10 cellular contexts compared by ENCODE assay signal in the genomic region with DNA sequence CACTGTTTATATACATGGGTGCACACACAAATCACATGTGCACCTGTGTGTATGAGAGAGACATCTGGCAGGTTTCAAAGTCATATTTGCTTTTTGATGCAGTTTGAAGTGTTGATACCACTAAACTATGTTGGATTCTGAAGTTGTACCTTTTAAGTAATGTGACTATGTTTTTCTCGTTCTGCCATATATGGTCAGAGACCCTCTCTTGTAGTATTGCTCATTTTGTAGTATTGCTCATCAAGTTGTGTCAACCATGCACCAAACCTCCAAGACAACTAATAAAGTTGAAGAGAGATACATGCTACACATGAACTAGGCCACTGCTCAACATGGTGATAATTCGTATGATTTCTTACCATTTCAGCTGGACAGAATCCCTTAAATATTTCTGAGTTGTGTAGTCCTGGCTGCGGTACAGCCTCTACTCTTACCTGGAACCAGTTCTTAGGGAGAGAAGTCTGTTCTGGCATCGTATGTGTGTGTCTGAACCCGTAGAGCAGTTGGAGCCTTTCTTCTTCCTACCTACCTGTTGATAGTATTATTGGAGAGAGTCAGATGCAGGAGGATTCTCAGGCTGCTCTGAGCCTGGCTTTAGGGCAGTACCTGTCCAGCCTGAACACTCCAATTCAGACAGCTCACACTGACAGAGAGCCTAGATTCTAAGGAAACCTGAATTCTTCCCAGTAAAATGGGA.
DNase-seq lines count a peak whose midpoint lies in the region; TF ChIP-seq lines count a peak whose summit lies in the region.
"Had no signal": no experiment of that assay in that cellular context is flagged by ENCODE, and none has a peak within 500 bp of the region (broad histone marks: within the 10 kb centered on the region; RNA-seq: fewer than 3 reads in every experiment).

No MANE protein-coding gene starts in this region.

- no peak for TF ChIP-seq CTCF in osteoblast (IDR thresholded peaks at IDR 0.05; ENCODE audit: extremely low read depth, low read depth, low read length)

- POLR2A ChIA-PET in CD4-positive, alpha-beta memory T cell (lab: Charles Lee; ENCODE audit: partially characterized antibody), result interaction anchor here (2.5 to 3.0 kb wide), 2 partner anchors 9 to 155 kb away, joined by 16 to 24 read pairs; no protein-coding TSS in a partner anchor

- H3K79me2 ChIP-seq in Karpas-422 (ENCODE audit: low read length) (no peaks in the 10 kb centered on the region), osteoblast (ENCODE audit: insufficient read depth, low read length) (peaks cover 57% of the 10 kb centered on the region)

- H4K20me1 ChIP-seq in Karpas-422 (ENCODE audit: insufficient read depth, low read depth, low read length) (no peaks in the 10 kb centered on the region), osteoblast (ENCODE audit: insufficient read depth, low read length) (no peaks in the 10 kb centered on the region)

- CTCF ChIA-PET in CD4-positive, alpha-beta memory T cell (lab: Charles Lee; ENCODE audit: partially characterized antibody), result interaction anchor here (1.3 to 1.5 kb wide), 2 partner anchors 16 to 18 kb away, joined by 4 read pairs; no protein-coding TSS in a partner anchor

- peak overlapping the region; percentile 82 for H3K27ac ChIP-seq in CD4-positive, alpha-beta memory T cell (ENCODE audit: low read depth, low read length)
- H3K27ac ChIP-seq in Karpas-422 (ENCODE audit: low read length), result no peak overlapping the region
- no peak overlapping the region for H3K27ac ChIP-seq in effector memory CD4-positive, alpha-beta T cell (ENCODE audit: insufficient read depth, low read length, poor library complexity, severe bottlenecking)
- H3K27ac ChIP-seq in osteoblast (ENCODE audit: low read depth, low read length), result no peak overlapping the region

- H2AFZ ChIP-seq in Karpas-422 (ENCODE audit: low read length) (no peak overlapping the region), osteoblast (ENCODE audit: low read length) (no peak overlapping the region)

- H3K27ac Mint-ChIP-seq in CD4-positive, alpha-beta memory T cell, result peak overlapping the region in 6 of 7 donors; percentile 19 to 98 (median 48)

- no peaks in the 10 kb centered on the region for H3K27me3 ChIP-seq in CD4-positive, alpha-beta memory T cell (ENCODE audit: insufficient read depth, low read length)
- H3K27me3 ChIP-seq in Karpas-422 (ENCODE audit: low read length), result no peaks in the 10 kb centered on the region
- no peaks in the 10 kb centered on the region for H3K27me3 ChIP-seq in effector memory CD4-positive, alpha-beta T cell (replicated peaks; ENCODE audit: control insufficient read depth, insufficient read depth, low read length, poor library complexity, severe bottlenecking)
- H3K27me3 ChIP-seq in osteoblast (ENCODE audit: insufficient read depth, low read length), result no peaks in the 10 kb centered on the region

- H3K36me3 Mint-ChIP-seq in CD4-positive, alpha-beta memory T cell, result peaks cover 0 to 7% of the 10 kb centered on the region in 2 donors

- H3K27me3 Mint-ChIP-seq in CD4-positive, alpha-beta memory T cell, result no peaks in the 10 kb centered on the region

- no peaks in the 10 kb centered on the region for H3K36me3 ChIP-seq in CD4-positive, alpha-beta memory T cell (ENCODE audit: insufficient read depth, low read length)
- H3K36me3 ChIP-seq in Karpas-422 (ENCODE audit: insufficient read depth, low read length) (no peaks in the 10 kb centered on the region), osteoblast (ENCODE audit: insufficient read depth, low read length) (no peaks in the 10 kb centered on the region)
- H3K36me3 ChIP-seq in effector memory CD4-positive, alpha-beta T cell (ENCODE audit: control insufficient read depth, insufficient read depth, low read length), result no peaks in the 10 kb centered on the region

- DNase-seq in CD4-positive, alpha-beta memory T cell, result peak in 1 of 5 donors; percentile 9
- DNase-seq in Karpas-422 (no peak), osteoblast (ENCODE audit: insufficient read length, low spot score, missing footprints) (no peak), NCI-H345 treated with DMSO at 0.1 percent for 48 hours (lab: John Stamatoyannopoulos, UW; ENCODE audit: unreplicated experiment) (no peak), CD1c-positive myeloid dendritic cell (ENCODE audit: extremely low spot score) (no peak), H4 (ENCODE audit: low spot score) (no peak)
- no peak for DNase-seq in effector memory CD4-positive, alpha-beta T cell
- no peak for DNase-seq in stimulated activated CD4-positive, alpha-beta T cell treated with anti-CD3 and anti-CD28 coated beads, Interleukin-15, amount 100 ng/mL, for 24 hours
- DNase-seq: activated CD4-positive, alpha-beta T cell treated with anti-CD3 and anti-CD28 coated beads, Interleukin-2, amount 50 U/mL, for 4 hours; NCI-H146 had no signal

- H3K9me3 Mint-ChIP-seq in CD4-positive, alpha-beta memory T cell, result no peaks in the 10 kb centered on the region

- H3K4me2 ChIP-seq in Karpas-422 (ENCODE audit: low read depth, low read length, poor library complexity, severe bottlenecking) (peak overlapping the region; percentile 64), osteoblast (ENCODE audit: insufficient read depth, low read length) (peak overlapping the region; percentile 93)

- H3K4me3 Mint-ChIP-seq in CD4-positive, alpha-beta memory T cell, result peak overlapping the region; percentile 89 to 99 (median 98)

- no peak overlapping the region for H3K9ac ChIP-seq in Karpas-422 (ENCODE audit: low read length)

- peaks cover 61% of the 10 kb centered on the region for H3K4me1 ChIP-seq in CD4-positive, alpha-beta memory T cell (ENCODE audit: insufficient read depth, low read length)
- peaks cover 27% of the 10 kb centered on the region for H3K4me1 ChIP-seq in Karpas-422 (ENCODE audit: low read length)
- H3K4me1 ChIP-seq in effector memory CD4-positive, alpha-beta T cell (ENCODE audit: control insufficient read depth, insufficient read depth, low read length, poor library complexity, severe bottlenecking), result peaks cover 20% of the 10 kb centered on the region
- peaks cover 28% of the 10 kb centered on the region for H3K4me1 ChIP-seq in osteoblast (ENCODE audit: insufficient read depth, low read length)

- H3K4me3 ChIP-seq in CD4-positive, alpha-beta memory T cell (ENCODE audit: low read length in 2 of 2), result peak overlapping the region in 1 of 2 donors; percentile 83
- H3K4me3 ChIP-seq in Karpas-422 (ENCODE audit: low read length) (peak overlapping the region; percentile 65; the same call in 1 of the 2 replicates), osteoblast (ENCODE audit: insufficient read depth, low read length) (peak overlapping the region; percentile 76)
- H3K4me3 ChIP-seq in effector memory CD4-positive, alpha-beta T cell (ENCODE audit: insufficient read depth, low read depth, low read length, poor library complexity, severe bottlenecking), result peak overlapping the region; percentile 68

- no peaks in the 10 kb centered on the region for H3K9me2 ChIP-seq in Karpas-422 (replicated peaks; ENCODE audit: insufficient read depth, low read length)

- intact Hi-C loops in CD4-positive, alpha-beta memory T cell (cut with micrococcal nuclease), result no loop called here

- H3K9me3 ChIP-seq in CD4-positive, alpha-beta memory T cell (ENCODE audit: control insufficient read depth in 1 of 2, low read length in 2 of 2), result no peaks in the 10 kb centered on the region
- H3K9me3 ChIP-seq in Karpas-422 (ENCODE audit: low read length) (no peaks in the 10 kb centered on the region), osteoblast (ENCODE audit: low read depth, low read length) (no peaks in the 10 kb centered on the region)
- H3K9me3 ChIP-seq in effector memory CD4-positive, alpha-beta T cell (ENCODE audit: control insufficient read depth, low read length), result no peaks in the 10 kb centered on the region

- peaks cover 54 to 75% (median 67%) of the 10 kb centered on the region in 4 donors for H3K4me1 Mint-ChIP-seq in CD4-positive, alpha-beta memory T cell
